Comparison of ENCODE assay signal across 2 cellular contexts in genomic region chr14:44963775-44964380, GRCh38.
A peak's percentile ranks its signal among the peaks of the same experiment; 100 is the strongest.
TF ChIP-seq lines count a peak whose summit lies in the region.

No MANE protein-coding gene starts in this region.

TF ChIP-seq in H1, 55 proteins besides CTCF, POLR2A, EP300 and RAD21:
- TF ChIP-seq MAX (IDR thresholded peaks at IDR 0.05) (0 out of 2 replicates have a peak, but pooled peaks have one; percentile 15), YY1 (IDR thresholded peaks at IDR 0.05; ENCODE audit: low read depth, low read length) (no peak)

TF ChIP-seq in neural cell, 6 proteins besides CTCF, POLR2A, EP300 and RAD21:
- no peak for TF ChIP-seq TAF1 (IDR thresholded peaks at IDR 0.05; ENCODE audit: low read depth)
- no peak for TF ChIP-seq EZH2 (IDR thresholded peaks at IDR 0.05; ENCODE audit: borderline replicate concordance, insufficient read depth, low read length, poor library complexity, severe bottlenecking)
- TF ChIP-seq MXI1 (conservative IDR thresholded peaks at IDR 0.05; ENCODE audit: poor library complexity, severe bottlenecking) = peak; percentile 58
